Comparison of ENCODE assay signal across 9 cellular contexts in the genomic region with DNA sequence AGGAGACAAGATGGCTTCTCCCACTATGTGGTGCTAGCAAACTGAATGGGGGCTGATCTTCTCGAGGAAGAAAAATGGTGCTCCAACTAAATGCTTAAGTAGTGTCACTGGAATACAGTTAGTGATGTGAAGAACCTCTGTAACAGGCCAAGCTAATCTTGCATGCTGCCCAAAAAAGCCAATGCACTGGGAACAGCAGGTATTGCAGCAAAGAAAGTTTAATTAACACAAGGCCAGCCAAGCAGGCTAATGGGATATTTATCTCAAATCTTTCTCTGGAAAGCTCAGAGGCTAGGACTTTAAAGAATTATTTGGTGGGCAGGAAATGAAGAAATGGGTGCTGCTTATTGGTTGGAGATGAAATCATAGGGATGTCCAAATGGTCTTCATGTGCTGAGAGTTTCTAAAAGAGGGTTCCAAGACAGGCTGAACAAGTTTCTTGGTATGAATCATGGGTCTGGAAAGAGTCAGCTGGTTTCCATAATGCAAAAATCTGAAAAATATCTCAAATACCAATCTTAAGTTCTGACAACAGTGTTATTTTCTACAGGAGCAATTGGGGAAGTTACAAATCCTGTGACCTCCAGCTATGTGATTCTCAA.
"Had no signal": no experiment of that assay in that cellular context is flagged by ENCODE, and none has a peak within 500 bp of the region (broad histone marks: within the 10 kb centered on the region; RNA-seq: fewer than 3 reads in every experiment).

No MANE protein-coding gene starts in this region.

- H3K4me2 ChIP-seq: GM23338 had no signal

- FAIRE-seq: H1 had no signal

- H3K4me1 ChIP-seq: HAP-1 had no signal

- DNase-seq: GOT3, H7, H9, HCEC 1CT, HFFc6 had no signal

- H3K27ac Mint-ChIP-seq: GM23338, H9, HFFc6 had no signal

- H3K4me3 Mint-ChIP-seq: GM23338, H9, HFFc6 had no signal

- H3K36me3 ChIP-seq: HAP-1 had no signal

- H2AFZ ChIP-seq: GM23338 had no signal

- H3K9me3 ChIP-seq: HAP-1 had no signal

- ATAC-seq: GM23338, HCT116 had no signal

- H3K4me1 Mint-ChIP-seq: GM23338 had no signal

- H3K4me3 ChIP-seq: GM23338, HAP-1 had no signal
